11 cellular contexts compared by ENCODE assay signal in genomic region chr2:212915121-212915782, GRCh38.
DNase-seq lines count a peak whose midpoint lies in the region; ATAC-seq and TF ChIP-seq lines count a peak whose summit lies in the region.
"Had no signal": no experiment of that assay in that cellular context is flagged by ENCODE, and none has a peak within 500 bp of the region (broad histone marks: within the 10 kb centered on the region; RNA-seq: fewer than 3 reads in every experiment).

No MANE protein-coding gene starts in this region.

- H3K9me2 ChIP-seq in DOHH2 (replicated peaks; ENCODE audit: control insufficient read depth, low read length): no peaks in the 10 kb centered on the region

- H3F3A ChIP-seq in DOHH2 (ENCODE audit: control insufficient read depth, insufficient read depth): no peaks in the 10 kb centered on the region

- ATAC-seq in GM19395 (IDR thresholded peaks at IDR 0.05; ENCODE audit: unreplicated experiment) (peak; percentile 61), HG03060 (IDR thresholded peaks at IDR 0.05; ENCODE audit: low read depth, unreplicated experiment) (peak; percentile 53)
- no peak for ATAC-seq in activated naive CD8-positive, alpha-beta T cell treated with anti-CD3 and anti-CD28 coated beads, Interleukin-2, amount 10 ng/mL, durations not matched to agents 7 days and 5 days (ENCODE audit: low read depth)

- H3K27me3 ChIP-seq in DOHH2 (ENCODE audit: control insufficient read depth, low read length): no peaks in the 10 kb centered on the region
- H3K27me3 ChIP-seq: BLaER1 had no signal

- H3K36me3 Mint-ChIP-seq in activated naive CD8-positive, alpha-beta T cell treated with anti-CD3 and anti-CD28 coated beads, Interleukin-2, amount 10 ng/mL, durations not matched to agents 7 days and 5 days: no peaks in the 10 kb centered on the region

- H4K20me1 ChIP-seq in DOHH2 (ENCODE audit: control insufficient read depth, insufficient read depth, low read depth, low read length): no peaks in the 10 kb centered on the region
- H4K20me1 ChIP-seq: BLaER1 had no signal

- POLR2A ChIA-PET in activated naive CD8-positive, alpha-beta T cell treated with anti-CD3 and anti-CD28 coated beads, Interleukin-2, amount 10 ng/mL, durations not matched to agents 7 days and 5 days (lab: Charles Lee): no interaction called here

- no peaks in the 10 kb centered on the region for H3K79me2 ChIP-seq in DOHH2 (ENCODE audit: control insufficient read depth, low read length)

- H3K9me3 Mint-ChIP-seq in activated naive CD8-positive, alpha-beta T cell treated with anti-CD3 and anti-CD28 coated beads, Interleukin-2, amount 10 ng/mL, durations not matched to agents 7 days and 5 days: no peaks in the 10 kb centered on the region
- H3K9me3 Mint-ChIP-seq: central memory CD8-positive, alpha-beta T cell had no signal

- no peak for DNase-seq in activated naive CD8-positive, alpha-beta T cell treated with anti-CD3 and anti-CD28 coated beads, Interleukin-2, amount 10 ng/mL, durations not matched to agents 7 days and 5 days
- DNase-seq in NOMO-1 (lab: John Stamatoyannopoulos, UW; ENCODE audit: unreplicated experiment in 2 of 2): no peak
- DNase-seq in DMS 273 (lab: John Stamatoyannopoulos, UW; ENCODE audit: unreplicated experiment): no peak
- DNase-seq in HuH-7 (ENCODE audit: low spot score): no peak
- no peak for DNase-seq in ecto neural progenitor cell (ENCODE audit: low spot score)
- DNase-seq: activated CD4-positive, alpha-beta T cell treated with anti-CD3 and anti-CD28 coated beads, Interleukin-2, amount 10 ng/mL, durations not matched to agents 7 days and 5 days had no signal

- no peak overlapping the region for H3K4me3 ChIP-seq in DOHH2 (ENCODE audit: low read length)
- H3K4me3 ChIP-seq: BLaER1 had no signal

- no peak overlapping the region for H3K4me3 Mint-ChIP-seq in activated naive CD8-positive, alpha-beta T cell treated with anti-CD3 and anti-CD28 coated beads, Interleukin-2, amount 10 ng/mL, durations not matched to agents 7 days and 5 days
- H3K4me3 Mint-ChIP-seq: activated CD4-positive, alpha-beta T cell treated with anti-CD3 and anti-CD28 coated beads, Interleukin-2, amount 10 ng/mL, durations not matched to agents 7 days and 5 days; central memory CD8-positive, alpha-beta T cell had no signal

- H3K27me3 Mint-ChIP-seq in activated naive CD8-positive, alpha-beta T cell treated with anti-CD3 and anti-CD28 coated beads, Interleukin-2, amount 10 ng/mL, durations not matched to agents 7 days and 5 days: no peaks in the 10 kb centered on the region
- H3K27me3 Mint-ChIP-seq: activated CD4-positive, alpha-beta T cell treated with anti-CD3 and anti-CD28 coated beads, Interleukin-2, amount 10 ng/mL, durations not matched to agents 7 days and 5 days; central memory CD8-positive, alpha-beta T cell had no signal

- H3K27ac ChIP-seq in DOHH2 (ENCODE audit: low read depth, low read length): no peak overlapping the region
- H3K27ac ChIP-seq: BLaER1 had no signal

- peaks cover 14% of the 10 kb centered on the region for H3K4me1 Mint-ChIP-seq in activated naive CD8-positive, alpha-beta T cell treated with anti-CD3 and anti-CD28 coated beads, Interleukin-2, amount 10 ng/mL, durations not matched to agents 7 days and 5 days
- H3K4me1 Mint-ChIP-seq: central memory CD8-positive, alpha-beta T cell had no signal

- peak overlapping the region; percentile 36; the same call in 1 of the 2 replicates for H3K4me2 ChIP-seq in DOHH2 (ENCODE audit: low read length)
- H3K4me2 ChIP-seq: BLaER1 had no signal

- peak overlapping the region; percentile 14 for H3K27ac Mint-ChIP-seq in activated naive CD8-positive, alpha-beta T cell treated with anti-CD3 and anti-CD28 coated beads, Interleukin-2, amount 10 ng/mL, durations not matched to agents 7 days and 5 days
- H3K27ac Mint-ChIP-seq: activated CD4-positive, alpha-beta T cell treated with anti-CD3 and anti-CD28 coated beads, Interleukin-2, amount 10 ng/mL, durations not matched to agents 7 days and 5 days had no signal

- peaks cover 22% of the 10 kb centered on the region for H3K4me1 ChIP-seq in DOHH2 (ENCODE audit: control insufficient read depth, low read length)
- H3K4me1 ChIP-seq: BLaER1 had no signal

- no peak for TF ChIP-seq CTCF in DOHH2 (IDR thresholded peaks at IDR 0.05; ENCODE audit: low read depth, low read length, poor library complexity, severe bottlenecking)

- H3K9me3 ChIP-seq in DOHH2 (ENCODE audit: control insufficient read depth, insufficient read depth, low read length): no peaks in the 10 kb centered on the region
- H3K9me3 ChIP-seq: BLaER1 had no signal

- H3K36me3 ChIP-seq in DOHH2 (ENCODE audit: control insufficient read depth, low read length): no peaks in the 10 kb centered on the region
- H3K36me3 ChIP-seq: BLaER1 had no signal
